8 cellular contexts compared by ENCODE assay signal in genomic region chr6:133977983-133978895, GRCh38. TPM values are rescaled to one million over a fixed set of nuclear protein-coding genes. Genes with fewer than 3 reads are reported as not detected.
A peak's percentile ranks its signal among the peaks of the same experiment; 100 is the strongest.
DNase-seq lines count a peak whose midpoint lies in the region; ATAC-seq and TF ChIP-seq lines count a peak whose summit lies in the region.

No MANE protein-coding gene starts in this region.

- H3K27me3 Mint-ChIP-seq in T-helper 17 cell: no peaks in the 10 kb centered on the region

- H3K27me3 ChIP-seq in AG04450 (ENCODE audit: control insufficient read depth, insufficient read depth, low read length) (no peaks in the 10 kb centered on the region), PC-9 (ENCODE audit: insufficient read depth, low read depth) (no peaks in the 10 kb centered on the region), gastroesophageal sphincter (no peaks in the 10 kb centered on the region)

- no peak for TF ChIP-seq EP300 in gastroesophageal sphincter (IDR thresholded peaks at IDR 0.05)

- peaks cover 48% of the 10 kb centered on the region for H3K79me2 ChIP-seq in PC-9 (ENCODE audit: low read depth)

- no peak overlapping the region for H3K4me3 ChIP-seq in AG04450 (ENCODE audit: low read depth, low read length)
- no peak overlapping the region for H3K4me3 ChIP-seq in PC-9
- H3K4me3 ChIP-seq in gastroesophageal sphincter: no peak overlapping the region

- H3F3A ChIP-seq in PC-9 (ENCODE audit: insufficient read depth, low read depth): peaks cover 3% of the 10 kb centered on the region; the same call in 1 of the 2 replicates

- ATAC-seq in GM21717 (IDR thresholded peaks at IDR 0.05; ENCODE audit: unreplicated experiment) (peak; percentile 57), gastroesophageal sphincter (peak; percentile 91), T-helper 17 cell (no peak), HG03571 (IDR thresholded peaks at IDR 0.05; ENCODE audit: unreplicated experiment) (no peak)

- H3K27ac ChIP-seq in AG04450 (ENCODE audit: low read depth, low read length) (no peak overlapping the region), PC-9 (peak overlapping the region; percentile 16; the same call in 1 of the 2 replicates), gastroesophageal sphincter (peak overlapping the region in 3 of 4 donors; percentile 13 to 49 (median 23))

- H3K9me2 ChIP-seq in PC-9 (ENCODE audit: insufficient read depth): peaks cover 7% of the 10 kb centered on the region; the same call in 1 of the 2 replicates

- 18 to 22% methylated on average over 2 of the region's 2 CpGs for WGBS in gastroesophageal sphincter (ENCODE audit: low coverage in 1 of 2), 2 donors

- H3K36me3 ChIP-seq in PC-9 (ENCODE audit: low read depth): peaks cover 28% of the 10 kb centered on the region
- H3K36me3 ChIP-seq in gastroesophageal sphincter: peaks cover 0 to 15% of the 10 kb centered on the region in 2 donors

- H3K4me1 Mint-ChIP-seq in T-helper 17 cell: peaks cover 34% of the 10 kb centered on the region

- intact Hi-C loops in PC-9 (cut with micrococcal nuclease; ENCODE audit: unreplicated experiment): no loop called here

- TF ChIP-seq POLR2A in gastroesophageal sphincter (IDR thresholded peaks at IDR 0.05): no peak

- BruUV-seq in PC-9 (replicated peaks; lab: Mats Ljungman, UMichigan): no TSS peak

- H4K20me1 ChIP-seq in PC-9 (ENCODE audit: insufficient read depth): no peaks in the 10 kb centered on the region; the same call in 1 of the 2 replicates

- CTCF ChIA-PET in AG04450 (lab: Charles Lee): interaction anchor here (1.0 to 6.6 kb wide), 4 partner anchors 10 to 119 kb away, joined by 3 to 172 read pairs (median 14); no protein-coding TSS in a partner anchor
- CTCF ChIA-PET in PC-9 (lab: Charles Lee): interaction anchor here (1.0 to 1.2 kb wide), 2 partner anchors 85 to 119 kb away, joined by 3 read pairs; no protein-coding TSS in a partner anchor

- POLR2A ChIA-PET in AG04450 (lab: Yijun Ruan, JAX): interaction anchor here (0.6 to 1.0 kb wide), 2 partner anchors 13 to 78 kb away, joined by 4 read pairs; no protein-coding TSS in a partner anchor
- POLR2A ChIA-PET in PC-9 (lab: Charles Lee; ENCODE audit: unreplicated experiment): interaction anchor here (0.6 to 0.8 kb wide), 2 partner anchors 18 to 592 kb away, joined by 10 to 20 read pairs; no protein-coding TSS in a partner anchor

- in situ Hi-C loops in GM13976 (cut with MboI; ENCODE audit: low sequenced_read_pairs, unreplicated experiment): no loop called here

- DNase-seq in AG04450 (ENCODE audit: low read depth, low spot score): peak; percentile 34
- DNase-seq in PC-9: peak in 1 of 2 experiments; percentile 55
- DNase-seq in T-helper 17 cell: no peak
- no peak for DNase-seq in GM13976 (ENCODE audit: low spot score)
- no peak for DNase-seq in NCI-H1436 (lab: John Stamatoyannopoulos, UW)

- no peak overlapping the region for H2AFZ ChIP-seq in PC-9

- H3K4me3 Mint-ChIP-seq in T-helper 17 cell: no peak overlapping the region

- H3K36me3 Mint-ChIP-seq in T-helper 17 cell (ENCODE audit: low read depth): peaks cover 2% of the 10 kb centered on the region

- no peak overlapping the region for H3K27ac Mint-ChIP-seq in T-helper 17 cell

- TF ChIP-seq CTCF in AG04450 (IDR thresholded peaks at IDR 0.05; ENCODE audit: low read depth, low read length) (no peak), PC-9 (conservative IDR thresholded peaks at IDR 0.05) (no peak), gastroesophageal sphincter (IDR thresholded peaks at IDR 0.05) (no peak), GM13976 (IDR thresholded peaks at IDR 0.05; ENCODE audit: borderline replicate concordance, control extremely low read depth, extremely low read depth, insufficient read depth, missing control alignments) (no peak)

- H3K9me3 ChIP-seq in AG04450 (ENCODE audit: control insufficient read depth, insufficient read depth, low read length) (no peaks in the 10 kb centered on the region), PC-9 (ENCODE audit: insufficient read depth, low read depth) (no peaks in the 10 kb centered on the region; the same call in 1 of the 2 replicates), gastroesophageal sphincter (no peaks in the 10 kb centered on the region), T-helper 17 cell (ENCODE audit: control insufficient read depth, low read length, poor library complexity, severe bottlenecking) (no peaks in the 10 kb centered on the region)

- no peak overlapping the region for H3K4me2 ChIP-seq in PC-9

- H3K4me1 ChIP-seq in PC-9 (replicated peaks; ENCODE audit: insufficient read depth) (peaks cover 22% of the 10 kb centered on the region), gastroesophageal sphincter (peaks cover 5 to 41% (median 10%) of the 10 kb centered on the region in 3 donors)

RNA-seq across cellular contexts. Expression of gene TBPL1, which starts 25.2 kb away (rescaled TPM):
- 54.1 and 71.2 TPM in 2 replicates for polyA plus RNA-seq in AG04450 (2011; rRNA removed)
- 8.5 and 14.8 TPM in 2 replicates for polyA minus RNA-seq in AG04450 (2011; rRNA and poly(A)+ RNA removed)
- 11.0 and 21.7 TPM in 2 replicates for total RNA-seq in PC-9 (2021)
- total RNA-seq in gastroesophageal sphincter: 10 to 100 TPM; 10.1 to 19.1 (median 13.7) TPM
- total RNA-seq in T-helper 17 cell: 10 to 100 TPM; 23.9 to 33.7 TPM

Comparison
In these comparisons a context has a peak if more than half of its experiments do, and no peak if none do; other contexts are left out.
1. ATAC-seq: peak in GM21717 (single experiment) and gastroesophageal sphincter (single experiment); none in T-helper 17 cell (single experiment) and HG03571 (single experiment).